ENCODE assay signal across 24 cellular contexts in the genomic region with DNA sequence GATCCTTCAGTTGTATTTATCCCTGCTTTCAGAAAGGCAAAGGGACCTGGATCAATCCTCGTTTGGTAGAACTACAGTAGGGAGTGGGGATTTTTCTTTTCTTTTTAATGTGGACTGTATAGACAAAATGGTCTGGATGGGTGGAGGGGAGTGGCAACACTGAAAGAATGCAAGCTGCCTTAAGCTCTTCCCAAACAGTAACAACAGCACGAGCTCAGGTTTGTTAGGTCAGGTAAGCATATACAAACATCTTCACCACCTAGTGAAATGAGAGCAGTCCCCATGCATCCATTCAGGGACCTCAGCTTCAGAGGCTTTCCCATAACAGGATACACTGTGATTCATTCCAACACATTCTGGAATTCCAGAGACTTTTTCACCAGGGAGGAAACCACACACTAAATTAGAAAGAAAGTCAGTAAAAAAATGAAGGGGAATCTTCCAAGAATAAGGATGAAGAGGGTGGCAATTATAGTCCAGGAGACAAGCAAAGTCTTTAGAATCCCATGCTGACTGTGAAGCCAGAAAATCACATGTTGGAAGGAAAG. TPM values are rescaled to one million over a fixed set of nuclear protein-coding genes. Genes with fewer than 3 reads are reported as not detected.
DNase-seq lines count a peak whose midpoint lies in the region; ATAC-seq and TF ChIP-seq lines count a peak whose summit lies in the region.
"Had no signal": no experiment of that assay in that cellular context is flagged by ENCODE, and none has a peak within 500 bp of the region (broad histone marks: within the 10 kb centered on the region; RNA-seq: fewer than 3 reads in every experiment).

No MANE protein-coding gene starts in this region.

- 48 to 75% (median 68%) methylated on average over 2 of the region's 2 CpGs for WGBS in adrenal gland, 4 donors
- WGBS in neuronal stem cell (ENCODE audit: extremely low coverage in 2 of 2, insufficient read length in 2 of 2, insufficient replicate concordance in 1 of 2), 2 donors = no CpG with 5 or more reads among the region's 2 CpGs

- H2AK5ac ChIP-seq in neuronal stem cell (ENCODE audit: low read depth, low read length) = no peak overlapping the region

- intact Hi-C loops in adrenal gland (cut with DNase I) = no loop called here

- no peak overlapping the region for H2BK15ac ChIP-seq in neuronal stem cell (ENCODE audit: low read length)

- H3K4ac ChIP-seq in neuronal stem cell (ENCODE audit: low read length) = no peak overlapping the region

- no peak overlapping the region for H3K23ac ChIP-seq in neuronal stem cell (ENCODE audit: low read depth, low read length, poor library complexity)

- no peak for ATAC-seq in RWPE2 (ENCODE audit: low read depth)
- ATAC-seq in GM21619 (IDR thresholded peaks at IDR 0.05; ENCODE audit: unreplicated experiment) = no peak
- ATAC-seq: heart left ventricle; natural killer cell treated with Interleukin-12 subunit alpha and Interleukin-12 subunit beta and Interleukin-15 and Interleukin-18, amount 100 ng/mL, for 72 hours; psoas muscle; stimulated activated effector memory CD8-positive, alpha-beta T cell treated with anti-CD3 and anti-CD28 coated beads, Interleukin-12 subunit alpha, Interleukin-12 subunit beta, amount 100 ng/mL, for 72 hours had no signal

- DNase-seq in ELR (ENCODE audit: low read depth) = peak; percentile 77
- no peak for DNase-seq in RWPE2 (ENCODE audit: low spot score)
- peak; percentile 39 to 73 for DNase-seq in fibroblast of lung (ENCODE audit: low read depth in 2 of 2)
- peak; percentile 5 for DNase-seq in pulmonary artery endothelial cell (ENCODE audit: low read depth, low spot score)
- DNase-seq in effector memory CD4-positive, alpha-beta T cell = no peak
- no peak for DNase-seq in adrenal gland
- no peak for DNase-seq in neuronal stem cell (ENCODE audit: low spot score)
- DNase-seq: activated CD4-positive, CD25-positive, alpha-beta regulatory T cell treated with anti-CD3 and anti-CD28 coated beads, Interleukin-2, amount 50 U/mL, for 72 hours; DMS153; heart left ventricle; MG63; NCI-H1694; NCI-H446; psoas muscle; SHP77 treated with DMSO at 0.1 percent for 48 hours; T-helper 2 cell; thyroid gland had no signal

- H2BK5ac ChIP-seq in neuronal stem cell (ENCODE audit: low read length) = no peak overlapping the region

- H3K36me3 ChIP-seq in RWPE2 (ENCODE audit: low read depth) = no peaks in the 10 kb centered on the region
- H3K36me3 ChIP-seq in fibroblast of lung (ENCODE audit: control insufficient read depth, insufficient read depth, low read length) = no peaks in the 10 kb centered on the region
- H3K36me3 ChIP-seq in effector memory CD4-positive, alpha-beta T cell (ENCODE audit: control insufficient read depth, insufficient read depth, low read length) = no peaks in the 10 kb centered on the region
- no peaks in the 10 kb centered on the region for H3K36me3 ChIP-seq in adrenal gland (replicated peaks in 1 of 2)
- H3K36me3 ChIP-seq in neuronal stem cell (replicated peaks in 1 of 2; ENCODE audit: control insufficient read depth in 2 of 2, insufficient read depth in 2 of 2, low read length in 2 of 2) = no peaks in the 10 kb centered on the region
- H3K36me3 ChIP-seq: heart left ventricle, MG63, thyroid gland had no signal

- no peak overlapping the region for H2BK12ac ChIP-seq in neuronal stem cell (ENCODE audit: low read length)

- no peak overlapping the region for H2BK120ac ChIP-seq in neuronal stem cell (ENCODE audit: low read depth, low read length)

- no peaks in the 10 kb centered on the region for H3K79me2 ChIP-seq in fibroblast of lung (ENCODE audit: control insufficient read depth, insufficient read depth, low read length)

- no peak overlapping the region for H3K4me3 ChIP-seq in RWPE2 (ENCODE audit: severe bottlenecking)
- no peak overlapping the region for H3K4me3 ChIP-seq in fibroblast of lung (replicated peaks in 1 of 4; ENCODE audit: control extremely low read depth in 1 of 4, insufficient read depth in 1 of 4, low read depth in 3 of 4, low read length in 4 of 4)
- H3K4me3 ChIP-seq in effector memory CD4-positive, alpha-beta T cell (ENCODE audit: insufficient read depth, low read depth, low read length, poor library complexity, severe bottlenecking) = no peak overlapping the region
- no peak overlapping the region for H3K4me3 ChIP-seq in adrenal gland
- H3K4me3 ChIP-seq in neuronal stem cell (ENCODE audit: low read length in 2 of 2) = no peak overlapping the region
- H3K4me3 ChIP-seq: coronary artery, heart left ventricle, lung, MG63, psoas muscle, thyroid gland had no signal

- peak overlapping the region; percentile 8 for H3K4me2 ChIP-seq in fibroblast of lung (ENCODE audit: extremely low read depth, insufficient read depth, low read length)
- no peak overlapping the region for H3K4me2 ChIP-seq in neuronal stem cell (ENCODE audit: insufficient read depth, low read length, poor library complexity, severe bottlenecking)

- no peaks in the 10 kb centered on the region for H3K79me1 ChIP-seq in neuronal stem cell (ENCODE audit: low read depth, low read length)

- TF ChIP-seq CTCF in RWPE2 (IDR thresholded peaks at IDR 0.05; ENCODE audit: poor library complexity, severe bottlenecking) = no peak
- TF ChIP-seq CTCF in fibroblast of lung (conservative IDR thresholded peaks at IDR 0.05 in 1 of 2, IDR thresholded peaks at IDR 0.05 in 1 of 2; ENCODE audit: low read depth in 1 of 2, low read length in 2 of 2) = no peak
- TF ChIP-seq CTCF in adrenal gland (IDR thresholded peaks at IDR 0.05) = no peak

- H2AFZ ChIP-seq in fibroblast of lung (ENCODE audit: low read length) = peak overlapping the region; percentile 17
- no peak overlapping the region for H2AFZ ChIP-seq in neuronal stem cell (ENCODE audit: low read length)

- no peaks in the 10 kb centered on the region for H4K20me1 ChIP-seq in fibroblast of lung (ENCODE audit: control insufficient read depth, extremely low read depth, insufficient read depth, low read length)

- no peak overlapping the region for H3K9ac ChIP-seq in fibroblast of lung (ENCODE audit: insufficient read depth, low read length)
- H3K9ac ChIP-seq in neuronal stem cell (ENCODE audit: low read depth, low read length, poor library complexity) = no peak overlapping the region

- peak overlapping the region; percentile 96 for H3K27ac ChIP-seq in RWPE2 (ENCODE audit: poor library complexity, severe bottlenecking)
- H3K27ac ChIP-seq in fibroblast of lung (ENCODE audit: insufficient read depth, low read length) = peak overlapping the region; percentile 9
- no peak overlapping the region for H3K27ac ChIP-seq in effector memory CD4-positive, alpha-beta T cell (ENCODE audit: insufficient read depth, low read length, poor library complexity, severe bottlenecking)
- no peak overlapping the region for H3K27ac ChIP-seq in adrenal gland
- no peak overlapping the region for H3K27ac ChIP-seq in neuronal stem cell (replicated peaks; ENCODE audit: low read length)
- H3K27ac ChIP-seq: C4-2B, coronary artery, epithelial cell of prostate, heart left ventricle, psoas muscle, thyroid gland had no signal

- H3K27me3 ChIP-seq in RWPE2 (ENCODE audit: insufficient read depth, poor library complexity, severe bottlenecking) (no peaks in the 10 kb centered on the region), fibroblast of lung (ENCODE audit: control insufficient read depth, insufficient read depth, low read length) (no peaks in the 10 kb centered on the region), adrenal gland (no peaks in the 10 kb centered on the region), neuronal stem cell (ENCODE audit: control insufficient read depth in 3 of 3, insufficient read depth in 3 of 3, low read depth in 1 of 3, low read length in 3 of 3) (peaks cover 0 to 3% (median 0%) of the 10 kb centered on the region in 3 experiments)
- H3K27me3 ChIP-seq in effector memory CD4-positive, alpha-beta T cell (replicated peaks; ENCODE audit: control insufficient read depth, insufficient read depth, low read length, poor library complexity, severe bottlenecking) = no peaks in the 10 kb centered on the region
- H3K27me3 ChIP-seq: MG63, thyroid gland had no signal

- no peak for TF ChIP-seq POLR2A in adrenal gland (IDR thresholded peaks at IDR 0.05)

- H4K8ac ChIP-seq in neuronal stem cell (ENCODE audit: low read depth, low read length) = no peak overlapping the region

- peaks cover 67% of the 10 kb centered on the region for H3K4me1 ChIP-seq in RWPE2 (ENCODE audit: insufficient read depth, poor library complexity, severe bottlenecking)
- H3K4me1 ChIP-seq in fibroblast of lung (ENCODE audit: control insufficient read depth, extremely low read depth, insufficient read depth, low read length) = peaks cover 40% of the 10 kb centered on the region
- H3K4me1 ChIP-seq in effector memory CD4-positive, alpha-beta T cell (ENCODE audit: control insufficient read depth, insufficient read depth, low read length, poor library complexity, severe bottlenecking) = no peaks in the 10 kb centered on the region
- peaks cover 0 to 3% of the 10 kb centered on the region in 2 donors for H3K4me1 ChIP-seq in adrenal gland (replicated peaks in 1 of 2)
- H3K4me1 ChIP-seq in neuronal stem cell (ENCODE audit: control insufficient read depth in 2 of 2, insufficient read depth in 1 of 2, low read depth in 1 of 2, low read length in 2 of 2) = peaks cover 0 to 5% of the 10 kb centered on the region in 2 donors
- H3K4me1 ChIP-seq: thyroid gland had no signal

- H3K9me3 ChIP-seq in RWPE2 (ENCODE audit: severe bottlenecking) (no peaks in the 10 kb centered on the region), fibroblast of lung (ENCODE audit: control insufficient read depth, insufficient read depth, low read depth, low read length) (no peaks in the 10 kb centered on the region), adrenal gland (replicated peaks in 1 of 3) (no peaks in the 10 kb centered on the region), neuronal stem cell (replicated peaks in 1 of 2; ENCODE audit: control insufficient read depth in 2 of 2, insufficient read depth in 1 of 2, low read depth in 1 of 2, low read length in 2 of 2) (no peaks in the 10 kb centered on the region)
- H3K9me3 ChIP-seq in effector memory CD4-positive, alpha-beta T cell (ENCODE audit: control insufficient read depth, low read length) = no peaks in the 10 kb centered on the region
- H3K9me3 ChIP-seq: heart left ventricle, MG63, psoas muscle, thyroid gland had no signal

- no peak overlapping the region for H4K91ac ChIP-seq in neuronal stem cell (ENCODE audit: low read depth, low read length, poor library complexity)

- H3K14ac ChIP-seq in neuronal stem cell (ENCODE audit: low read length) = no peak overlapping the region

- H3K18ac ChIP-seq in neuronal stem cell (ENCODE audit: low read length) = no peak overlapping the region

RNA-seq across cellular contexts. Expression of gene BZW1, which starts 50.5 kb away (rescaled TPM):
- total RNA-seq in fibroblast of lung (425 and 429 TPM in 2 replicates), pulmonary artery endothelial cell (747 and 842 TPM in 2 replicates), adrenal gland (100 to 1,000 TPM in 7 of 8 donors, 10 to 100 TPM in 1; 98.6 to 631 (median 193) TPM)
- polyA plus RNA-seq in fibroblast of lung (296 and 325 TPM in 2 replicates), adrenal gland (100 to 1,000 TPM in 1 of 3 donors, 10 to 100 TPM in 2; 28.4 to 511 (median 30.2) TPM)
- polyA plus RNA-seq in fibroblast of lung (2012) = 318 and 372 TPM in 2 replicates
- 154 and 241 TPM in 2 replicates for polyA minus RNA-seq in fibroblast of lung (ENCODE audit: low replicate concordance)
- 167 TPM for polyA plus RNA-seq in neuronal stem cell (2013, experiment 1 of 2)
- polyA plus RNA-seq in neuronal stem cell (2013, experiment 2 of 2) = 170 TPM

Comparison
In these comparisons a context has a peak if more than half of its experiments do, and no peak if none do; other contexts are left out.
1. DNase-seq: peak in ELR (single experiment), fibroblast of lung (2 of 2) and pulmonary artery endothelial cell (single experiment); none in RWPE2 (single experiment), effector memory CD4-positive, alpha-beta T cell (0 of 3), adrenal gland (0 of 7) and neuronal stem cell (single experiment).
2. H3K27ac ChIP-seq: peak in RWPE2 (single experiment) and fibroblast of lung (single experiment); none in effector memory CD4-positive, alpha-beta T cell (single experiment), adrenal gland (0 of 5) and neuronal stem cell (single experiment).